ENCODE assay signal across 8 cellular contexts in the genomic region with DNA sequence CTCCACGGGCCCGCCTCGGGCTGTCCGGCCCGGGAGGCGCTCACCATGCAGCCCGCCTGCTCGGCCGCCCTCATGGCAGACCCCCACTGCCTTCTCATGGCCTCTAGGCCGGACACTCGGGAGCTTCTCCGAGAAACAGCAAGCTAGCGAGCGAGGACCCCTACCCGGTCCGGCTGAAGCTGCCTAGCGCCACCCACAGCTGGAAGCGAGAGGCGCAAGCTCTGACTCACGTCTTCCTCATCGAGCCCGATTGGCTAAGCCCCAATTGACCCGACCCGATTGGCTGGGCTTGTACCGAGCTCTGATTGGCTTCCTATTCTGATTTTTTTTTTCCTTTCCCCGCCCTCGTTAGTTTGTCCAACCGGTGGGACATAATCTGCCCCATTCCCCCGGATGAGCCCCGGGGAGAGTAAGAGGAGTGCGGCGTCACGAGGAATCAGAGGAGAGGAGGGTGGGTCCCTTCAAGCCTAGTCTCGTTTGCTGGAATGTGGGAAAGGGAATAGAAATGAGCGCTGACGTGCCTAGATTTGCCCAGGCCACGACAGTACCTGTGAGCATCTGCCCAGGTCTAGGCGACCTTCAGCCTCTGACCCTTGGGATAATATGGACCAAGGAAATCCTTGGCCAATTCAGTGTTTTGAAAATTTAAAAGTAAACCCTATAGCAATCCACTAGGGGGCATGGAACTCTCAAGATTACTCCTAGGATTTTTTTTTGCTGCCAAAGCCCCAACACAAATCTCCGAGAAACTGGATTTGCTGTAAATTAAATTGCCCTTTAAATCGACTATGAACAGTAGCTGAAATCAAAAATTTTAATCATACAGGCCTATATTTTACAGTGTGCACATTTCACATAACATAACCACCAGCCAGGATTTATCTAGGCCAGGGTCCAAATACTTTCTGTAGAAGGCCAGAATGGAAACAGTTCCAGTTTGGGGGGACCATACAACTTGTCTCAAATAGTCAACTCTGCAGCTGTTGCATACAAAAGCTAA. TPM values are rescaled to one million over a fixed set of nuclear protein-coding genes. Genes with fewer than 3 reads are reported as not detected.
DNase-seq lines count a peak whose midpoint lies in the region; ATAC-seq and TF ChIP-seq lines count a peak whose summit lies in the region.

A gene with protein sequence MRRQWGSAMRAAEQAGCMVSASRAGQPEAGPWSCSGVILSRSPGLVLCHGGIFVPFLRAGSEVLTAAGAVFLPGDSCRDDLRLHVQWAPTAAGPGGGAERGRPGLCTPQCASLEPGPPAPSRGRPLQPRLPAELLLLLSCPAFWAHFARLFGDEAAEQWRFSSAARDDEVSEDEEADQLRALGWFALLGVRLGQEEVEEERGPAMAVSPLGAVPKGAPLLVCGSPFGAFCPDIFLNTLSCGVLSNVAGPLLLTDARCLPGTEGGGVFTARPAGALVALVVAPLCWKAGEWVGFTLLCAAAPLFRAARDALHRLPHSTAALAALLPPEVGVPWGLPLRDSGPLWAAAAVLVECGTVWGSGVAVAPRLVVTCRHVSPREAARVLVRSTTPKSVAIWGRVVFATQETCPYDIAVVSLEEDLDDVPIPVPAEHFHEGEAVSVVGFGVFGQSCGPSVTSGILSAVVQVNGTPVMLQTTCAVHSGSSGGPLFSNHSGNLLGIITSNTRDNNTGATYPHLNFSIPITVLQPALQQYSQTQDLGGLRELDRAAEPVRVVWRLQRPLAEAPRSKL (minus strand): TSS at position 212 of the 1,000 bp plus-strand sequence. CDS start 114 bp downstream, at position 98.

- peaks cover 13% of the 10 kb centered on the region for H3K36me3 Mint-ChIP-seq in chondrocyte (ENCODE audit: low read depth)

- H3K27ac Mint-ChIP-seq in chondrocyte (ENCODE audit: unreplicated experiment): peak within 1 kb of the TSS; percentile 99

- H3K27me3 Mint-ChIP-seq in chondrocyte (ENCODE audit: low read depth): no peaks in the 10 kb centered on the region

- H3K4me1 Mint-ChIP-seq in chondrocyte (ENCODE audit: low read depth): peaks cover 34% of the 10 kb centered on the region

- peak; percentile 89 for DNase-seq in BJ (ENCODE audit: low read depth)
- DNase-seq in GM19238 (ENCODE audit: insufficient read length, low spot score): peak; percentile 99
- DNase-seq in NCI-H510A treated with DMSO at 0.1 percent for 48 hours (lab: John Stamatoyannopoulos, UW): peak; percentile 96
- DNase-seq in activated CD4-positive, alpha-beta T cell treated with anti-CD3 and anti-CD28 coated beads for 24 hours (ENCODE audit: low read depth in 2 of 2): peak; percentile 84 to 87
- DNase-seq in chondrocyte (ENCODE audit: low spot score): no peak
- peak; percentile 91 for DNase-seq in kidney epithelial cell (ENCODE audit: low read depth)
- peak; percentile 91 to 93 for DNase-seq in stimulated activated CD4-positive, alpha-beta T cell treated with anti-CD3 and anti-CD28 coated beads, Interleukin-15, amount 100 ng/mL, for 48 hours (ENCODE audit: low read depth in 2 of 2)

- CTCF ChIA-PET in BJ (lab: Yijun Ruan, JAX): interaction anchor here (0.5 to 5.5 kb wide), 45 partner anchors 9 to 1930 kb away, joined by 3 to 46 read pairs (median 4); partner anchors contain the start of genes AIFM2, PPA1 and SAR1A

- no peaks in the 10 kb centered on the region for H3K9me3 Mint-ChIP-seq in chondrocyte (ENCODE audit: low read depth)

- H3K4me3 ChIP-seq in BJ (ENCODE audit: low read depth, low read length) (peak within 1 kb of the TSS; percentile 51), kidney epithelial cell (ENCODE audit: low read depth, low read length) (peak within 1 kb of the TSS; percentile 63)

- H3K36me3 ChIP-seq in BJ (ENCODE audit: control insufficient read depth, insufficient read depth, low read length) (peaks cover 5% of the 10 kb centered on the region), kidney epithelial cell (ENCODE audit: control insufficient read depth, insufficient read depth, low read length) (no peaks in the 10 kb centered on the region)

- peak within 1 kb of the TSS; percentile 83 for H3K4me3 Mint-ChIP-seq in chondrocyte (ENCODE audit: unreplicated experiment)

- H3K27me3 ChIP-seq in BJ (ENCODE audit: control insufficient read depth, insufficient read depth, low read length) (no peaks in the 10 kb centered on the region), kidney epithelial cell (ENCODE audit: control insufficient read depth, insufficient read depth, low read length) (no peaks in the 10 kb centered on the region)

- POLR2A ChIA-PET in BJ (lab: Charles Lee): interaction anchor here (0.6 to 1.8 kb wide), 3 partner anchors 8 to 24 kb away, joined by 4 to 9 read pairs (median 5); partner anchors contain the start of gene SAR1A

- ATAC-seq in HG03442 (IDR thresholded peaks at IDR 0.05; ENCODE audit: unreplicated experiment): peak; percentile 93

- TF ChIP-seq CTCF in BJ (IDR thresholded peaks at IDR 0.05; ENCODE audit: insufficient read depth, low read depth, low read length) (peak; percentile 90), chondrocyte (IDR thresholded peaks at IDR 0.05) (peak; percentile 82), kidney epithelial cell (IDR thresholded peaks at IDR 0.05; ENCODE audit: insufficient read depth, low read length, poor library complexity, severe bottlenecking) (peak; percentile 87)

RNA-seq across cellular contexts. Expression of the gene that starts here (rescaled TPM):
- polyA plus RNA-seq in BJ (2011; rRNA removed): 2.7 and 5.3 TPM in 2 replicates
- 3.1 and 3.2 TPM in 2 replicates for polyA minus RNA-seq in BJ (2011; rRNA and poly(A)+ RNA removed)
- total RNA-seq in chondrocyte (9.4 to 11.9 TPM (median 9.4 TPM) in 3 replicates), kidney epithelial cell (11.9 and 13.1 TPM in 2 replicates)
